ENCODE assay signal across 8 cellular contexts in genomic region chr17:36601303-36602029, GRCh38. TPM values are rescaled to one million over a fixed set of nuclear protein-coding genes. Genes with fewer than 3 reads are reported as not detected.
DNase-seq lines count a peak whose midpoint lies in the region; ATAC-seq and TF ChIP-seq lines count a peak whose summit lies in the region.

Gene MRM1, plus strand, starts transcription at chr17:36601583. Its CDS starts 228 bp downstream, at chr17:36601811.

- H3K4me3 ChIP-seq in kidney epithelial cell (ENCODE audit: low read depth, low read length): peak within 1 kb of the TSS; percentile 67

- H3K36me3 ChIP-seq in kidney epithelial cell (ENCODE audit: control insufficient read depth, insufficient read depth, low read length): peaks cover 1% of the 10 kb centered on the region

- ATAC-seq in GM18873 (IDR thresholded peaks at IDR 0.05; ENCODE audit: low FRiP score, unreplicated experiment) (peak; percentile 56), HG03159 (IDR thresholded peaks at IDR 0.05; ENCODE audit: unreplicated experiment) (peak; percentile 75)

- H3K27me3 ChIP-seq in kidney epithelial cell (ENCODE audit: control insufficient read depth, insufficient read depth, low read length): no peaks in the 10 kb centered on the region

- TF ChIP-seq CTCF in kidney epithelial cell (IDR thresholded peaks at IDR 0.05; ENCODE audit: insufficient read depth, low read length, poor library complexity, severe bottlenecking): peak; percentile 21

- DNase-seq in AG08395 (ENCODE audit: low spot score) (peak; percentile 98), NCI-H446 treated with DMSO at 0.1 percent for 48 hours (lab: John Stamatoyannopoulos, UW) (peak; percentile 59), cerebellar cortex (ENCODE audit: low spot score) (peak; percentile 93), kidney epithelial cell (ENCODE audit: low read depth) (peak; percentile 69)
- peak; percentile 86 for DNase-seq in activated CD4-positive, CD25-positive, alpha-beta regulatory T cell treated with anti-CD3 and anti-CD28 coated beads, Interleukin-2, amount 50 U/mL, for 72 hours
- DNase-seq in stimulated activated CD4-positive, alpha-beta T cell treated with anti-CD3 and anti-CD28 coated beads, Interleukin-15, amount 100 ng/mL, for 1 hour (ENCODE audit: low read depth in 1 of 2, low spot score in 1 of 2): peak; percentile 81 to 89

RNA-seq across cellular contexts. Expression of gene MRM1, which starts in this region (rescaled TPM):
- total RNA-seq in kidney epithelial cell: 6.6 and 8.3 TPM in 2 replicates

Comparison
In these comparisons a context has a peak if more than half of its experiments do, and no peak if none do; other contexts are left out.
1. Peak in every context shown above with its lines: DNase-seq, ATAC-seq and H3K4me3 ChIP-seq.